ENCODE assay signal across 8 cellular contexts in the genomic region with DNA sequence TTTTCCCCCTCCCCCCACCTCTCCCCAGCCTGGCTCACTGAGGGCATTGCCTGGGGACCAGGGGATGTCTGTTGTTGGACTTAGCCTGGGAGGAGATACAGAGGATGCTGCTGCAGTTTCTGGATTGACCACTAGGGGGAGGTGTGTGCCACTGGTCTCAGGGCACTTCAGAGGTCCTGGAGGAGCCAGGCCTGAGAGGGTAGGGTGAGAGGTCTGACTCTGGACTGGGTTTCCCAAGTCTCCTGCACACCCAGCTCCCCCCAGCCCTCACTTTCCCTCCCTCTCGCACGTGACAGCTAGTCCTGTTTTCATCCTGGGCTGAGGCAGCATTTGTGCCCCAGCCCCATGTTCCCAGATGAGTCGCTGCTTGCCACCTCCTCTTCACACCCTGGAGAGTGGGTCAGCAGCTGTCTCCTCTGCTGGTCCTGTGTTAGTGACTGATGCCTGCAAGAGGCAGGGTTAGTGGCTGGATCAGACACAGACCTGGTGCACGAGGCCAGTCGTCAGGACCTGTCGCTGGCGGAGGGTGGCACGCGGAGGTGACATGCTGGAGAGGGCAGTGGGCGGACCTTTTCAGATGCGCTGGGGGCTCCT. TPM values are rescaled to one million over a fixed set of nuclear protein-coding genes. Genes with fewer than 3 reads are reported as not detected.
DNase-seq lines count a peak whose midpoint lies in the region; ATAC-seq, FAIRE-seq and TF ChIP-seq lines count a peak whose summit lies in the region.

No MANE protein-coding gene starts in this region.

- H3K36me3 ChIP-seq in thyroid gland = no peaks in the 10 kb centered on the region

- H3K9me3 ChIP-seq in thyroid gland = no peaks in the 10 kb centered on the region

- TF ChIP-seq CTCF in D721Med (IDR thresholded peaks at IDR 0.05; ENCODE audit: insufficient read depth, missing control alignments) (peak; percentile 71), GM20000 (IDR thresholded peaks at IDR 0.05; ENCODE audit: extremely low read depth, missing control alignments) (peak; percentile 87), omental fat pad (IDR thresholded peaks at IDR 0.05) (peak in 1 of 3 donors; percentile 87), thyroid gland (IDR thresholded peaks at IDR 0.05) (peak; percentile 55 to 96 (median 76))

- intact Hi-C loops in thyroid gland (cut with DNase I) = no loop called here

- no peak for ATAC-seq in omental fat pad (ENCODE audit: low FRiP score)

- TF ChIP-seq POLR2A in thyroid gland (IDR thresholded peaks at IDR 0.05) = no peak

- no peaks in the 10 kb centered on the region for H3K27me3 ChIP-seq in thyroid gland

- no peak overlapping the region for H3K4me3 ChIP-seq in thyroid gland (replicated peaks in 1 of 3)

- WGBS in thyroid gland, 2 donors = 79% methylated on average over 11 of the region's 11 CpGs

- FAIRE-seq in D721Med (lab: Jason Lieb, UNC) = no peak

- no peaks in the 10 kb centered on the region for H3K4me1 ChIP-seq in thyroid gland

- peak; percentile 81 for DNase-seq in D721Med (ENCODE audit: insufficient read length, low spot score)
- peak; percentile 82 for DNase-seq in GM20000 (ENCODE audit: low spot score)
- peak; percentile 83 for DNase-seq in HuH-7 (ENCODE audit: low spot score)
- peak; percentile 64 to 68 for DNase-seq in SHP77 (lab: John Stamatoyannopoulos, UW)
- DNase-seq in activated T-helper 9 cell treated with anti-CD3 and anti-CD28 coated beads, Interleukin-2, amount 50 U/mL, for 16 hours (ENCODE audit: low read depth) = peak; percentile 70
- DNase-seq in foreskin melanocyte = peak; percentile 64
- DNase-seq in omental fat pad (ENCODE audit: low spot score) = peak; percentile 83
- peak; percentile 58 to 70 for DNase-seq in thyroid gland

- H3K27ac ChIP-seq in thyroid gland = no peak overlapping the region

RNA-seq across cellular contexts. Expression of gene IL3, which starts 4.4 kb away (rescaled TPM):
- total RNA-seq in omental fat pad (not detected), thyroid gland (not detected)

RNA-seq across cellular contexts. Expression of gene CSF2, which starts 8.8 kb away (rescaled TPM):
- total RNA-seq in omental fat pad (not detected), thyroid gland (not detected)

RNA-seq across cellular contexts. Expression of gene ACSL6, which starts 53.4 kb away (rescaled TPM):
- total RNA-seq in omental fat pad (1 to 10 TPM in 2 of 4 donors, under 1 TPM in 1, not detected in 1; 0.75 to 1.4 (median 1.0) TPM), thyroid gland (1 to 10 TPM in 3 of 4 donors, under 1 TPM in 1; 0.71 to 6.2 (median 1.2) TPM)
